ENCODE assay signal across 8 cellular contexts in the genomic region with DNA sequence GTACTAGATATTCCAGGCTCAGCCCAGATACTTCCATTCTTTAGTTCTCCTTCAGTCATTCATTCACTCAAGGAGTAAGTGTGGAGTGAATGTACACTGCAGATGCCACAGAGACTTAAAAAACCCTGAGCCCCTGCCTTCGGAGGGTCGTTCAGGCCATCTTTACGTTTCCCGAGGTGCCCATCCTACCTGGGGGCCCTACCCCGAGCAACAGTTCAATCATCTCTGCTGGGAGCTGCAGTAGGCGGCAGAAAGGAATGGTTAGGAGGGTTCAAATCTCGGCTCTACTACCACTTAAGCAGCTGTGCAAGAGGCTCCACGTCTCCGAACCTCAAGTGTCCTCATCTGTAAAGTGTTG. TPM values are rescaled to one million over a fixed set of nuclear protein-coding genes. Genes with fewer than 3 reads are reported as not detected.
A peak's percentile ranks its signal among the peaks of the same experiment; 100 is the strongest.
DNase-seq lines count a peak whose midpoint lies in the region; ATAC-seq and TF ChIP-seq lines count a peak whose summit lies in the region.

No MANE protein-coding gene starts in this region.

- DNase-seq in RWPE1 (ENCODE audit: low spot score) (no peak), fibroblast of villous mesenchyme (ENCODE audit: low read depth) (no peak), retinal pigment epithelial cell (ENCODE audit: low read depth) (no peak), activated gamma-delta T cell treated with Interleukin-2 at 50 U/mL for 16 hours (no peak), NCI-H1694 treated with DMSO at 0.1 percent for 48 hours (lab: John Stamatoyannopoulos, UW) (no peak)

- peak; percentile 7 for ATAC-seq in GM18867 (IDR thresholded peaks at IDR 0.05; ENCODE audit: unreplicated experiment)
- no peak for ATAC-seq in HG02840 (IDR thresholded peaks at IDR 0.05; ENCODE audit: low FRiP score, unreplicated experiment)
- no peak for ATAC-seq in GM18520 (IDR thresholded peaks at IDR 0.05; ENCODE audit: unreplicated experiment)

- peak overlapping the region; percentile 65 for H3K27ac ChIP-seq in RWPE1

- CTCF ChIA-PET in RWPE1 (lab: Yijun Ruan, JAX): interaction anchor here (1.2 kb wide), 1 partner anchor 24 kb away, joined by 5 read pairs; no protein-coding TSS in a partner anchor

- H3K4me3 ChIP-seq in fibroblast of villous mesenchyme (ENCODE audit: low read depth, low read length) (peak overlapping the region; percentile 100), retinal pigment epithelial cell (ENCODE audit: low read length) (peak overlapping the region; percentile 85)

- TF ChIP-seq CTCF in RWPE1 (conservative IDR thresholded peaks at IDR 0.05; ENCODE audit: low read depth) (no peak), fibroblast of villous mesenchyme (IDR thresholded peaks at IDR 0.05; ENCODE audit: insufficient read depth, low read depth, low read length) (no peak), retinal pigment epithelial cell (conservative IDR thresholded peaks at IDR 0.05; ENCODE audit: low read depth, low read length) (no peak)

- POLR2A ChIA-PET in RWPE1 (lab: Yijun Ruan, JAX; ENCODE audit: low non-redundant PET): no interaction called here

RNA-seq across cellular contexts. Expression of gene SEC13, which starts 0.6 kb away (rescaled TPM):
- total RNA-seq in fibroblast of villous mesenchyme: 292 and 306 TPM in 2 replicates

RNA-seq across cellular contexts. Expression of gene GHRL, which starts 27.6 kb away (rescaled TPM):
- 0.32 TPM in 1 of 2 replicates, not detected in the other for total RNA-seq in fibroblast of villous mesenchyme
